In genomic region chrX:47380268-47380667, GRCh38 we compare ENCODE assay signal across 10 cellular contexts. TPM values are rescaled to one million over a fixed set of nuclear protein-coding genes. Genes with fewer than 3 reads are reported as not detected.
DNase-seq lines count a peak whose midpoint lies in the region; ATAC-seq, FAIRE-seq and TF ChIP-seq lines count a peak whose summit lies in the region.
"Had no signal": no experiment of that assay in that cellular context is flagged by ENCODE, and none has a peak within 500 bp of the region (broad histone marks: within the 10 kb centered on the region; RNA-seq: fewer than 3 reads in every experiment).

No MANE protein-coding gene starts in this region.

- DNase-seq in CD4-positive, CD25-positive, alpha-beta regulatory T cell, result peak; percentile 53 to 80 (median 76)
- DNase-seq in activated CD4-positive, alpha-beta T cell treated with anti-CD3 and anti-CD28 coated beads for 24 hours (ENCODE audit: low read depth in 2 of 2), result peak; percentile 38 to 50
- DNase-seq in body of pancreas (peak in 3 of 4 donors; percentile 7 to 23 (median 12)), D721Med (ENCODE audit: insufficient read length, low spot score) (no peak), cerebellum (ENCODE audit: low spot score) (no peak)
- DNase-seq in stimulated activated CD4-positive, alpha-beta T cell treated with anti-CD3 and anti-CD28 coated beads, Interleukin-1b, Interleukin-23, amount 100 ng/mL, for 1 hour (ENCODE audit: low read depth in 2 of 2), result peak; percentile 29 to 30
- DNase-seq: PC-9 had no signal

- TF ChIP-seq POLR2A in body of pancreas (IDR thresholded peaks at IDR 0.05), result no peak

- TF ChIP-seq CTCF in body of pancreas (IDR thresholded peaks at IDR 0.05) (no peak), D721Med (IDR thresholded peaks at IDR 0.05; ENCODE audit: insufficient read depth, missing control alignments) (no peak)

- no peaks in the 10 kb centered on the region for H3K27me3 ChIP-seq in CD4-positive, CD25-positive, alpha-beta regulatory T cell (ENCODE audit: control insufficient read depth, insufficient read depth, low read length)
- H3K27me3 ChIP-seq in body of pancreas, result no peaks in the 10 kb centered on the region

- H3K9me3 Mint-ChIP-seq in CD4-positive, CD25-positive, alpha-beta regulatory T cell, result peaks cover 0 to 4% (median 0%) of the 10 kb centered on the region in 7 donors

- H3K36me3 ChIP-seq in CD4-positive, CD25-positive, alpha-beta regulatory T cell (ENCODE audit: control insufficient read depth, insufficient read depth, low read length), result no peaks in the 10 kb centered on the region
- H3K36me3 ChIP-seq in body of pancreas (replicated peaks in 1 of 2; ENCODE audit: insufficient read depth in 1 of 2, low read depth in 2 of 2), result no peaks in the 10 kb centered on the region

- H3K27ac Mint-ChIP-seq in CD4-positive, CD25-positive, alpha-beta regulatory T cell, result peak overlapping the region in 2 of 3 donors; percentile 61 to 80

- H3K4me3 ChIP-seq in CD4-positive, CD25-positive, alpha-beta regulatory T cell (ENCODE audit: low read depth, low read length), result peak overlapping the region; percentile 51
- H3K4me3 ChIP-seq in body of pancreas, result no peak overlapping the region
- H3K4me3 ChIP-seq: PC-9 had no signal

- 47 to 70% methylated on average over 9 to 10 of the region's 10 CpGs for WGBS in body of pancreas, 2 donors

- H3K27me3 Mint-ChIP-seq in CD4-positive, CD25-positive, alpha-beta regulatory T cell, result no peaks in the 10 kb centered on the region

- no peak for FAIRE-seq in D721Med (lab: Jason Lieb, UNC)

- intact Hi-C loops in body of pancreas (cut with DNase I), result no loop called here

- H3K4me1 Mint-ChIP-seq in CD4-positive, CD25-positive, alpha-beta regulatory T cell, result peaks cover 9 to 24% (median 14%) of the 10 kb centered on the region in 4 donors

- H3K27ac ChIP-seq in CD4-positive, CD25-positive, alpha-beta regulatory T cell (ENCODE audit: insufficient read depth, low read length, poor library complexity, severe bottlenecking), result peak overlapping the region; percentile 57
- H3K27ac ChIP-seq in body of pancreas, result no peak overlapping the region
- H3K27ac ChIP-seq: PC-9 had no signal

- H3K36me3 Mint-ChIP-seq in CD4-positive, CD25-positive, alpha-beta regulatory T cell, result no peaks in the 10 kb centered on the region

- H3K9me3 ChIP-seq in CD4-positive, CD25-positive, alpha-beta regulatory T cell (ENCODE audit: control insufficient read depth in 2 of 2, low read length in 2 of 2), result no peaks in the 10 kb centered on the region
- no peaks in the 10 kb centered on the region for H3K9me3 ChIP-seq in body of pancreas

- peak overlapping the region; percentile 80 to 85 (median 83) for H3K4me3 Mint-ChIP-seq in CD4-positive, CD25-positive, alpha-beta regulatory T cell

- peaks cover 4% of the 10 kb centered on the region for H3K4me1 ChIP-seq in CD4-positive, CD25-positive, alpha-beta regulatory T cell (ENCODE audit: control insufficient read depth, insufficient read depth, low read length, poor library complexity, severe bottlenecking)
- H3K4me1 ChIP-seq in body of pancreas, result no peaks in the 10 kb centered on the region

- ATAC-seq in CD4-positive, CD25-positive, alpha-beta regulatory T cell (ENCODE audit: low read depth in 2 of 2), result peak; percentile 86
- ATAC-seq in body of pancreas, result no peak
- no peak for ATAC-seq in GM18861 (IDR thresholded peaks at IDR 0.05; ENCODE audit: unreplicated experiment)
- no peak for ATAC-seq in HG03108 (IDR thresholded peaks at IDR 0.05; ENCODE audit: unreplicated experiment)

RNA-seq across cellular contexts. Expression of gene ZNF157, which starts 9.9 kb away (rescaled TPM):
- 0.17 TPM for total RNA-seq in CD4-positive, CD25-positive, alpha-beta regulatory T cell
- under 1 TPM in 3 of 4 donors, not detected in 1; 0.17 to 0.91 (median 0.46) TPM for polyA plus RNA-seq in CD4-positive, CD25-positive, alpha-beta regulatory T cell
- total RNA-seq in body of pancreas (under 1 TPM in 1 of 2 donors, not detected in 1; 0.26 TPM), cerebellum (5.4 TPM)
- total RNA-seq: PC-9, pulmonary artery endothelial cell had no signal

Comparison
In these comparisons a context has a peak if more than half of its experiments do, and no peak if none do; other contexts are left out.
1. ATAC-seq: peak in CD4-positive, CD25-positive, alpha-beta regulatory T cell (2 of 2); none in body of pancreas (single experiment), GM18861 (single experiment) and HG03108 (single experiment).
2. DNase-seq: peak in CD4-positive, CD25-positive, alpha-beta regulatory T cell (3 of 3), activated CD4-positive, alpha-beta T cell treated with anti-CD3 and anti-CD28 coated beads for 24 hours (2 of 2), body of pancreas (3 of 4) and stimulated activated CD4-positive, alpha-beta T cell treated with anti-CD3 and anti-CD28 coated beads, Interleukin-1b, Interleukin-23, amount 100 ng/mL, for 1 hour (2 of 2); none in D721Med (single experiment) and cerebellum (single experiment).